8 cellular contexts compared by ENCODE assay signal in genomic region chr11:57667715-57668466, GRCh38. TPM values are rescaled to one million over a fixed set of nuclear protein-coding genes. Genes with fewer than 3 reads are reported as not detected.
DNase-seq lines count a peak whose midpoint lies in the region; ATAC-seq and TF ChIP-seq lines count a peak whose summit lies in the region.

TSS of gene ZDHHC5 (plus strand) at chr11:57668114. CDS start at chr11:57673091, 4,977 bp downstream.

- peaks cover 9% of the 10 kb centered on the region for H3K36me3 ChIP-seq in IMR-90 (ENCODE audit: control insufficient read depth, insufficient read depth, low read length)
- peaks cover 31% of the 10 kb centered on the region for H3K36me3 ChIP-seq in OCI-LY7 (ENCODE audit: insufficient read depth, low read length)

- DNase-seq in DMS 273 (lab: John Stamatoyannopoulos, UW; ENCODE audit: unreplicated experiment) (peak; percentile 98), IMR-90 (peak; percentile 100), OCI-LY7 (ENCODE audit: low spot score) (peak; percentile 99), activated T-cell treated with anti-CD3 and anti-CD28 coated beads for 1 hour (ENCODE audit: low read depth) (peak; percentile 97), epidermal melanocyte (ENCODE audit: insufficient read length, low spot score) (peak; percentile 98)
- peak; percentile 96 to 98 for DNase-seq in stimulated activated CD8-positive, alpha-beta memory T cell treated with anti-CD3 and anti-CD28 coated beads, Interleukin-4, amount 100 ng/mL, for 1 hour (ENCODE audit: low read depth in 2 of 2, low spot score in 1 of 2)

- H3K79me1 ChIP-seq in IMR-90 (ENCODE audit: low read depth in 1 of 2, low read length in 2 of 2), result peaks cover 0 to 21% of the 10 kb centered on the region in 2 experiments; a peak in 2 of 4 replicates

- ATAC-seq in GM21515 (IDR thresholded peaks at IDR 0.05; ENCODE audit: unreplicated experiment), result peak; percentile 84
- ATAC-seq in IMR-90 (ENCODE audit: low read depth), result peak; percentile 89

- H3K9me1 ChIP-seq in IMR-90 (ENCODE audit: insufficient read depth, low read length), result no peaks in the 10 kb centered on the region

- peak within 1 kb of the TSS; percentile 81 to 96 for H4K8ac ChIP-seq in IMR-90 (ENCODE audit: low read depth in 2 of 2, low read length in 2 of 2)

- peak within 1 kb of the TSS; percentile 94 for H3K27ac ChIP-seq in IMR-90 (ENCODE audit: insufficient read depth, low read length)
- H3K27ac ChIP-seq in OCI-LY7 (ENCODE audit: low read depth, low read length, poor library complexity, severe bottlenecking), result peak within 1 kb of the TSS; percentile 88

- H2AK5ac ChIP-seq in IMR-90 (ENCODE audit: low read depth, low read length), result peak within 1 kb of the TSS; percentile 90

- TF ChIP-seq RAD21 in IMR-90 (IDR thresholded peaks at IDR 0.05; ENCODE audit: low read length), result peak; percentile 27

- CTCF ChIA-PET in IMR-90 (lab: Yijun Ruan, JAX), result no interaction called here
- CTCF ChIA-PET in OCI-LY7 (lab: Charles Lee; ENCODE audit: unreplicated experiment), result interaction anchor here (1.3 to 1.4 kb wide), 2 partner anchors 27 to 174 kb away, joined by 3 to 4 read pairs; no protein-coding TSS in a partner anchor

- peak; percentile 57 for TF ChIP-seq CTCF in IMR-90 (conservative IDR thresholded peaks at IDR 0.05; ENCODE audit: low read depth, low read length)
- TF ChIP-seq CTCF in OCI-LY7 (conservative IDR thresholded peaks at IDR 0.05; ENCODE audit: low read length), result peak; percentile 34

- peak within 1 kb of the TSS; percentile 98 for H3K4ac ChIP-seq in IMR-90 (ENCODE audit: low read depth, low read length)

- H3K27me3 ChIP-seq in IMR-90 (ENCODE audit: control insufficient read depth, insufficient read depth, low read length) (no peaks in the 10 kb centered on the region), mononuclear cell (ENCODE audit: insufficient read depth, low read length) (no peaks in the 10 kb centered on the region)

- H3K4me2 ChIP-seq in IMR-90 (ENCODE audit: low read depth, low read length), result peak within 1 kb of the TSS; percentile 90
- peak within 1 kb of the TSS; percentile 94 for H3K4me2 ChIP-seq in OCI-LY7 (ENCODE audit: low read length)

- H2AFZ ChIP-seq in IMR-90 (replicated peaks; ENCODE audit: low read length, poor library complexity) (peak within 1 kb of the TSS; percentile 93), OCI-LY7 (ENCODE audit: low read length) (peak within 1 kb of the TSS; percentile 90)

- peak within 1 kb of the TSS; percentile 99 for H3K9ac ChIP-seq in IMR-90 (ENCODE audit: low read depth, low read length)

- WGBS in IMR-90 (ENCODE audit: extremely low coverage in 2 of 2, insufficient read length in 1 of 2), 2 experiments, result 0% methylated on average over 78 of the region's 103 CpGs; no CpG with 5 or more reads in 1 of the 2 experiments

- H3K18ac ChIP-seq in IMR-90 (ENCODE audit: low read depth, low read length), result peak within 1 kb of the TSS; percentile 96

- H2BK5ac ChIP-seq in IMR-90 (ENCODE audit: low read depth, low read length, poor library complexity, severe bottlenecking), result peak within 1 kb of the TSS; percentile 96

- H2BK20ac ChIP-seq in IMR-90 (ENCODE audit: low read depth, low read length), result peak within 1 kb of the TSS; percentile 99

- H3K14ac ChIP-seq in IMR-90 (replicated peaks; ENCODE audit: low read depth, low read length), result peak within 1 kb of the TSS; percentile 99

- H4K20me1 ChIP-seq in IMR-90 (ENCODE audit: insufficient read depth, low read length), result peaks cover 10% of the 10 kb centered on the region
- H4K20me1 ChIP-seq in OCI-LY7 (ENCODE audit: insufficient read depth, low read length), result peaks cover 37% of the 10 kb centered on the region

- peaks cover 48% of the 10 kb centered on the region for H3K79me2 ChIP-seq in OCI-LY7 (ENCODE audit: insufficient read depth, low read depth, low read length)

- H3K9me3 ChIP-seq in IMR-90 (ENCODE audit: control insufficient read depth, insufficient read depth, low read length) (no peaks in the 10 kb centered on the region), OCI-LY7 (ENCODE audit: low read length) (no peaks in the 10 kb centered on the region), mononuclear cell (ENCODE audit: low read depth, low read length) (no peaks in the 10 kb centered on the region)

- POLR2A ChIA-PET in IMR-90 (lab: Charles Lee; ENCODE audit: unreplicated experiment) (interaction anchor here (0.6 kb wide), 1 partner anchor 979 kb away, joined by 3 read pairs; no protein-coding TSS in a partner anchor), OCI-LY7 (lab: Charles Lee) (interaction anchor here (0.5 to 1.8 kb wide), 3 partner anchors 11 to 35 kb away, joined by 4 to 12 read pairs (median 6); partner anchors contain the start of gene CLP1)

- intact Hi-C loops in IMR-90 (cut with micrococcal nuclease), result loop anchor here (5.0 kb wide), 2 partner anchors 649 to 854 kb away; no protein-coding TSS in a partner anchor
- intact Hi-C loops in OCI-LY7 (cut with micrococcal nuclease; ENCODE audit: unreplicated experiment), result loop anchor here (1.0 to 5.0 kb wide), 6 partner anchors 44 to 909 kb away; partner anchors contain the start of genes LPXN, MED19, SELENOH and TMX2

- no peaks in the 10 kb centered on the region for H3K9me2 ChIP-seq in OCI-LY7 (ENCODE audit: insufficient read depth, low read length)

- H2BK120ac ChIP-seq in IMR-90 (ENCODE audit: low read depth, low read length), result peak within 1 kb of the TSS; percentile 100

- H3K56ac ChIP-seq in IMR-90 (ENCODE audit: extremely low read depth, insufficient read depth, low read length), result peak within 1 kb of the TSS; percentile 99

- H2BK15ac ChIP-seq in IMR-90 (ENCODE audit: low read depth, low read length), result peak within 1 kb of the TSS; percentile 91; the same call in 2 of the 3 replicates

- TF ChIP-seq POLR2A in IMR-90 (IDR thresholded peaks at IDR 0.05; ENCODE audit: low read depth, low read length), result peak; percentile 93

- in situ Hi-C loops in IMR-90 (cut with MboI; ENCODE audit: low sequenced_read_pairs), result no loop called here

- peaks cover 2% of the 10 kb centered on the region; the same call in 1 of the 2 replicates for H3K4me1 ChIP-seq in IMR-90 (ENCODE audit: control insufficient read depth, insufficient read depth, low read length)
- H3K4me1 ChIP-seq in OCI-LY7 (ENCODE audit: insufficient read depth, low read length, poor library complexity, severe bottlenecking), result peaks cover 23% of the 10 kb centered on the region
- peaks cover 24% of the 10 kb centered on the region for H3K4me1 ChIP-seq in mononuclear cell (ENCODE audit: insufficient read depth, low read length)

- dilution Hi-C loops in IMR-90 (cut with HindIII; ENCODE audit: low sequenced_read_pairs, unreplicated experiment), result no loop called here

- H3K23ac ChIP-seq in IMR-90 (ENCODE audit: low read depth, low read length), result peak within 1 kb of the TSS; percentile 100

- H4K91ac ChIP-seq in IMR-90 (ENCODE audit: insufficient read depth, low read depth, low read length), result peak within 1 kb of the TSS; percentile 94

- BruUV-seq in IMR-90 (replicated peaks; lab: Mats Ljungman, UMichigan) (no TSS peak), OCI-LY7 (replicated peaks; lab: Mats Ljungman, UMichigan) (no TSS peak)

- peak within 1 kb of the TSS; percentile 94 for H2AK9ac ChIP-seq in IMR-90 (replicated peaks; ENCODE audit: low read depth, low read length, poor library complexity)

- H3K4me3 ChIP-seq in IMR-90 (ENCODE audit: insufficient read depth, low read depth, low read length) (peak within 1 kb of the TSS; percentile 98), OCI-LY7 (ENCODE audit: low read depth, low read length, poor library complexity, severe bottlenecking) (peak within 1 kb of the TSS; percentile 94), mononuclear cell (ENCODE audit: low read length) (peak within 1 kb of the TSS; percentile 87)

- peak within 1 kb of the TSS; percentile 95 for H4K5ac ChIP-seq in IMR-90 (ENCODE audit: low read depth, low read length)

TF ChIP-seq in IMR-90, 13 proteins besides CTCF, POLR2A, EP300 and RAD21 (continues in another document):
- TF ChIP-seq NFE2L2 (IDR thresholded peaks at IDR 0.05; ENCODE audit: low read depth, low read length) (no peak), CHD1 (IDR thresholded peaks at IDR 0.05; ENCODE audit: low read depth, low read length) (0 out of 2 replicates have a peak, but pooled peaks have one; percentile 29), RCOR1 (IDR thresholded peaks at IDR 0.05; ENCODE audit: insufficient replicate concordance, low read length) (peak; percentile 31), FOS (IDR thresholded peaks at IDR 0.05; ENCODE audit: low read depth, low read length) (no peak), USF2 (IDR thresholded peaks at IDR 0.05; ENCODE audit: low read depth, low read length) (no peak), ELK1 (IDR thresholded peaks at IDR 0.05; ENCODE audit: borderline replicate concordance, low read depth, low read length) (no peak), BHLHE40 (IDR thresholded peaks at IDR 0.05; ENCODE audit: low read depth, low read length) (no peak), RFX5 (IDR thresholded peaks at IDR 0.05; ENCODE audit: low read depth, low read length) (no peak), CEBPB (IDR thresholded peaks at IDR 0.05; ENCODE audit: low read depth, low read length) (no peak), SMC3 (IDR thresholded peaks at IDR 0.05; ENCODE audit: low read depth, low read length) (peak; percentile 45), MAFK (IDR thresholded peaks at IDR 0.05; ENCODE audit: low read depth, low read length) (no peak), MAZ (IDR thresholded peaks at IDR 0.05; ENCODE audit: borderline replicate concordance, low read depth, low read length) (peak; percentile 99)

RNA-seq across cellular contexts. Expression of gene ZDHHC5, which starts in this region (rescaled TPM):
- total RNA-seq in IMR-90 (2012; rRNA removed), result 19.4 and 21.4 TPM in 2 replicates
- polyA plus RNA-seq in IMR-90 (2012; rRNA removed), result 44.0 and 45.7 TPM in 2 replicates
- polyA plus RNA-seq in IMR-90 (2012; cell fraction: cytosol; rRNA removed), result 31.7 and 39.8 TPM in 2 replicates
- 56.8 and 65.2 TPM in 2 replicates for polyA plus RNA-seq in IMR-90 (2012; cell fraction: nucleus; rRNA removed; ENCODE audit: low replicate concordance)
- total RNA-seq in OCI-LY7 (2014; rRNA removed; shearing (Covaris generic)), result 23.4 and 27.5 TPM in 2 replicates
- total RNA-seq in OCI-LY7 (2022), result 46.1 and 57.4 TPM in 2 replicates
- total RNA-seq in mononuclear cell, result 48.9 TPM

Comparison
In these comparisons a context has a peak if more than half of its experiments do, and no peak if none do; other contexts are left out.
1. Peak in every context shown above with its lines: DNase-seq, ATAC-seq, H3K4me3 ChIP-seq and H3K27ac ChIP-seq.